Comparison of ENCODE assay signal across 6 cellular contexts in genomic region chr1:16559688-16560087, GRCh38. TPM values are rescaled to one million over a fixed set of nuclear protein-coding genes. Genes with fewer than 3 reads are reported as not detected.
"Had no signal": no experiment of that assay in that cellular context is flagged by ENCODE, and none has a peak within 500 bp of the region (broad histone marks: within the 10 kb centered on the region; RNA-seq: fewer than 3 reads in every experiment).

No MANE protein-coding gene starts in this region.

RNA-seq across cellular contexts. Expression of gene RNU1-1, which starts 45.6 kb away (rescaled TPM):
- total RNA-seq: fibroblast of villous mesenchyme had no signal
- polyA plus RNA-seq: esophagus, fibroblast of lung, heart left ventricle, heart right ventricle, hepatocyte had no signal
